ENCODE assay signal across 28 cellular contexts in the genomic region with DNA sequence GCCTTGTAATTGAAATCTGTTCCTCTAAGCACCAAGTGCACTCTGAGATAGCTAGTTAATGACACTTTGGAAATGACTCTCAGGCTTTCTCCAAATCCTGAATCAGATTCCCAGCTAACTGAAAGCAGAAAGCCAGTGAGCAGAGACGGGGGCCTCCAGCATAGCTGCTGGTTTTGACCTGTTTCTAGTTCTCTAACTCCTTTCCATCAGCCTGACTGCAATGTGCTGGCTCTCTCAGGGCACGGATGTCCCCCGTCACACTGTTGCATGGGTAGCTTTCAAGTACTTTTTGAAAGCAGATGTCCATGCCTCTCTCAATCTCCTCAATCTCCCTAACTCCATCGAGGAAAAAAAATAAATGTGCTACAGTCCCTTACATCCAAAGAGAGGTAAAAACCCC.
"Had no signal": no experiment of that assay in that cellular context is flagged by ENCODE, and none has a peak within 500 bp of the region (broad histone marks: within the 10 kb centered on the region; RNA-seq: fewer than 3 reads in every experiment).

No MANE protein-coding gene starts in this region.

- ATAC-seq: activated CD4-positive, alpha-beta T cell treated with anti-CD3 and anti-CD28 coated beads for 36 hours; esophagus mucosa; gastrocnemius medialis; left lobe of liver had no signal

- H3K36me3 ChIP-seq: breast epithelium, gastrocnemius medialis, sigmoid colon, vagina had no signal

- H3K27ac ChIP-seq: breast epithelium, gastrocnemius medialis, sigmoid colon, testis, vagina had no signal

- H3K27ac Mint-ChIP-seq: activated B cell treated with CpG ODN at 0.5 μM for 24 hours; activated CD4-positive, alpha-beta T cell treated with anti-CD3 and anti-CD28 coated beads for 36 hours; activated naive CD8-positive, alpha-beta T cell treated with anti-CD3 and anti-CD28 coated beads for 36 hours; naive B cell; type B pancreatic cell had no signal

- DNase-seq: activated B cell treated with CpG ODN at 0.5 μM for 24 hours; activated CD4-positive, alpha-beta T cell treated with anti-CD3 and anti-CD28 coated beads for 36 hours; activated CD4-positive, alpha-beta T cell treated with anti-CD3 and anti-CD28 coated beads, Interleukin-2, amount 50 U/mL, for 4 hours; activated naive CD4-positive, alpha-beta T cell treated with Interleukin-2 at 50 U/mL for 16 hours; activated naive CD8-positive, alpha-beta T cell treated with anti-CD3 and anti-CD28 coated beads for 36 hours; activated T-cell treated with anti-CD3 and anti-CD28 coated beads, Interleukin-2, amount 50 U/mL, for 48 hours; effector memory CD4-positive, alpha-beta T cell; gastrocnemius medialis; hypothalamus; naive B cell; retina; sigmoid colon; stimulated activated CD4-positive, alpha-beta T cell treated with anti-CD3 and anti-CD28 coated beads, Interleukin-15, amount 100 ng/mL, for 24 hours; stimulated activated naive CD4-positive, alpha-beta T cell; T-helper 9 cell; testis had no signal

- H3K9me3 Mint-ChIP-seq: activated B cell treated with CpG ODN at 0.5 μM for 24 hours; activated naive CD8-positive, alpha-beta T cell treated with anti-CD3 and anti-CD28 coated beads for 36 hours; central memory CD8-positive, alpha-beta T cell; neural crest cell; type B pancreatic cell had no signal

- H3K4me2 ChIP-seq: smooth muscle cell had no signal

- H3K9me3 ChIP-seq: breast epithelium, gastrocnemius medialis, sigmoid colon, testis, vagina had no signal

- H3K36me3 Mint-ChIP-seq: activated naive CD8-positive, alpha-beta T cell treated with anti-CD3 and anti-CD28 coated beads for 36 hours; naive B cell; type B pancreatic cell had no signal

- FAIRE-seq: colon, endothelial cell of umbilical vein, keratinocyte had no signal

- H3K4me1 ChIP-seq: breast epithelium, gastrocnemius medialis, sigmoid colon, testis, vagina had no signal

- H3K4me3 Mint-ChIP-seq: activated B cell treated with CpG ODN at 0.5 μM for 24 hours; activated CD4-positive, alpha-beta T cell treated with anti-CD3 and anti-CD28 coated beads for 36 hours; activated naive CD8-positive, alpha-beta T cell treated with anti-CD3 and anti-CD28 coated beads for 36 hours; central memory CD8-positive, alpha-beta T cell; naive B cell; neural crest cell; type B pancreatic cell had no signal

- H3K4me3 ChIP-seq: breast epithelium, gastrocnemius medialis, lung, sigmoid colon, smooth muscle cell, testis, vagina had no signal

- H3K27me3 ChIP-seq: breast epithelium, gastrocnemius medialis, sigmoid colon, testis, vagina had no signal

- H3K27me3 Mint-ChIP-seq: activated B cell treated with CpG ODN at 0.5 μM for 24 hours; activated CD4-positive, alpha-beta T cell treated with anti-CD3 and anti-CD28 coated beads for 36 hours; activated naive CD8-positive, alpha-beta T cell treated with anti-CD3 and anti-CD28 coated beads for 36 hours; central memory CD8-positive, alpha-beta T cell; naive B cell; type B pancreatic cell had no signal

- H3K4me1 Mint-ChIP-seq: activated B cell treated with CpG ODN at 0.5 μM for 24 hours; activated CD4-positive, alpha-beta T cell treated with anti-CD3 and anti-CD28 coated beads for 36 hours; activated naive CD8-positive, alpha-beta T cell treated with anti-CD3 and anti-CD28 coated beads for 36 hours; central memory CD8-positive, alpha-beta T cell; naive B cell; neural crest cell had no signal
